Comparison of ENCODE assay signal across 8 cellular contexts in the genomic region with DNA sequence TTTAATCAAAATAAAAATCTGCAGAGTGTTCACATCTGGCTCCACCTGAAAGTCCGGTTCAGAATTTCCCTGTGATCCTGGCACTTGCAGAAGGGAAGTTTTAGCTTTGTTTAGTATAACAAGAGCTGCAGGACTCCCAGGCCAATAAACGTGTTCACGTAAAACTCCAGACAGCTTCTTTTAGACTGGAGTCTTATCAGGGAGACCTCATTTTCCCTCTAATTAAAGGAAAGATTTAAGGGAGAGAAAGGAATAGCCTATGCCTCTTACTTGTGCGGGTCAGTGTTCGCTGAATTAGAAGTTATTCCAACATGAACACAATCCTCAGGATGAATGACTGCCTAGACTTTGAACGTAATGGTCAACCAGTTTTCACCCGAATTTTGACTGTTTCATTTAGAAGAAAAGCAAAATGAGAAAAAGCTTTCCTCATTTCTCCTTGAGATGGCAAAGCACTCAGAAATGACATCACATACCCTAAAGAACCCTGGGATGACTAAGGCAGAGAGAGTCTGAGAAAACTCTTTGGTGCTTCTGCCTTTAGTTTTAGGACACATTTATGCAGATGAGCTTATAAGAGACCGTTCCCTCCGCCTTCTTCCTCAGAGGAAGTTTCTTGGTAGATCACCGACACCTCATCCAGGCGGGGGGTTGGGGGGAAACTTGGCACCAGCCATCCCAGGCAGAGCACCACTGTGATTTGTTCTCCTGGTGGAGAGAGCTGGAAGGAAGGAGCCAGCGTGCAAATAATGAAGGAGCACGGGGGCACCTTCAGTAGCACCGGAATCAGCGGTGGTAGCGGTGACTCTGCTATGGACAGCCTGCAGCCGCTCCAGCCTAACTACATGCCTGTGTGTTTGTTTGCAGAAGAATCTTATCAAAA.
A peak's percentile ranks its signal among the peaks of the same experiment; 100 is the strongest.
DNase-seq lines count a peak whose midpoint lies in the region; ATAC-seq and TF ChIP-seq lines count a peak whose summit lies in the region.

No MANE protein-coding gene starts in this region.

- peak; percentile 84 for DNase-seq in AG09309 (ENCODE audit: low read depth)
- peak; percentile 1 for DNase-seq in NCI-H69 (lab: John Stamatoyannopoulos, UW)
- DNase-seq in activated effector memory CD4-positive, alpha-beta T cell treated with anti-CD3 and anti-CD28 coated beads, Interleukin-2, amount 50 U/mL, for 16 hours = peak; percentile 82
- DNase-seq in glomerular visceral epithelial cell (ENCODE audit: extremely low spot score) = peak; percentile 71
- DNase-seq in osteoblast (ENCODE audit: insufficient read length, low spot score, missing footprints) = peak; percentile 53
- peak; percentile 83 to 86 for DNase-seq in aorta

- H3K27me3 ChIP-seq in osteoblast (ENCODE audit: insufficient read depth, low read length) (no peaks in the 10 kb centered on the region), aorta (ENCODE audit: control insufficient read depth in 1 of 2, insufficient read depth in 2 of 2, low read length in 1 of 2) (no peaks in the 10 kb centered on the region)

- 0 to 1% methylated on average over 17 of the region's 17 CpGs for WGBS in aorta, 2 donors

- H3K4me1 ChIP-seq in osteoblast (ENCODE audit: insufficient read depth, low read length) = peaks cover 38% of the 10 kb centered on the region
- peaks cover 0 to 7% of the 10 kb centered on the region in 2 donors for H3K4me1 ChIP-seq in aorta (ENCODE audit: control insufficient read depth in 1 of 2, insufficient read depth in 2 of 2, low read length in 2 of 2)

- TF ChIP-seq CTCF in AG09309 (IDR thresholded peaks at IDR 0.05; ENCODE audit: control insufficient read depth, insufficient read depth, low read depth, low read length, missing control alignments) = peak; percentile 54
- peak; percentile 37 for TF ChIP-seq CTCF in osteoblast (IDR thresholded peaks at IDR 0.05; ENCODE audit: extremely low read depth, low read depth, low read length)

- ATAC-seq in GM19395 (IDR thresholded peaks at IDR 0.05; ENCODE audit: unreplicated experiment) (peak; percentile 23), aorta (ENCODE audit: low FRiP score) (peak; percentile 78), GM21717 (IDR thresholded peaks at IDR 0.05; ENCODE audit: unreplicated experiment) (no peak)

- H2AFZ ChIP-seq in osteoblast (ENCODE audit: low read length) = peak overlapping the region; percentile 71

- intact Hi-C loops in aorta (cut with DNase I) = loop anchor here (1.0 to 10.0 kb wide), 5 partner anchors 15 to 115 kb away; no protein-coding TSS in a partner anchor

- H3K4me3 ChIP-seq in AG09309 (ENCODE audit: control insufficient read depth, low read depth, low read length) = peak overlapping the region; percentile 60
- H3K4me3 ChIP-seq in osteoblast (ENCODE audit: insufficient read depth, low read length) = peak overlapping the region; percentile 73
- H3K4me3 ChIP-seq in aorta (ENCODE audit: low read length in 2 of 2) = peak overlapping the region; percentile 13 to 54

- H3K36me3 ChIP-seq in osteoblast (ENCODE audit: insufficient read depth, low read length) (no peaks in the 10 kb centered on the region), aorta (ENCODE audit: control insufficient read depth in 1 of 2, insufficient read depth in 2 of 2, low read length in 1 of 2) (no peaks in the 10 kb centered on the region)

- peak overlapping the region; percentile 81 for H3K4me2 ChIP-seq in osteoblast (ENCODE audit: insufficient read depth, low read length)

- peak overlapping the region; percentile 98 for H3K27ac ChIP-seq in osteoblast (ENCODE audit: low read depth, low read length)
- peak overlapping the region; percentile 38 to 91 for H3K27ac ChIP-seq in aorta (ENCODE audit: low read depth in 1 of 2, low read length in 2 of 2)

- no peaks in the 10 kb centered on the region for H4K20me1 ChIP-seq in osteoblast (ENCODE audit: insufficient read depth, low read length)

- H3K79me2 ChIP-seq in osteoblast (ENCODE audit: insufficient read depth, low read length) = peaks cover 44% of the 10 kb centered on the region

- H3K9me3 ChIP-seq in osteoblast (ENCODE audit: low read depth, low read length) (no peaks in the 10 kb centered on the region), aorta (ENCODE audit: control insufficient read depth, low read length) (no peaks in the 10 kb centered on the region)

Comparison
In these comparisons a context has a peak if more than half of its experiments do, and no peak if none do; other contexts are left out.
1. DNase-seq: peak in every context shown above with its lines; median percentile 84 in aorta; 84 in AG09309; 82 in activated effector memory CD4-positive, alpha-beta T cell treated with anti-CD3 and anti-CD28 coated beads, Interleukin-2, amount 50 U/mL, for 16 hours; 71 in glomerular visceral epithelial cell; 53 in osteoblast; 1 in NCI-H69.